Comparison of ENCODE assay signal across 6 cellular contexts in genomic region chr11:76090821-76091220, GRCh38.
"Had no signal": no experiment of that assay in that cellular context is flagged by ENCODE, and none has a peak within 500 bp of the region (broad histone marks: within the 10 kb centered on the region; RNA-seq: fewer than 3 reads in every experiment).

No MANE protein-coding gene starts in this region.

- H3K9ac ChIP-seq: KMS-11 had no signal

- H3K27ac ChIP-seq: HL-60, KMS-11 had no signal

- DNase-seq: IMR-90, KBM-7, KG1 had no signal

- FAIRE-seq: HTR-8/SVneo had no signal

- H3K4me2 ChIP-seq: KMS-11 had no signal
